ENCODE assay signal across 11 cellular contexts in the genomic region with DNA sequence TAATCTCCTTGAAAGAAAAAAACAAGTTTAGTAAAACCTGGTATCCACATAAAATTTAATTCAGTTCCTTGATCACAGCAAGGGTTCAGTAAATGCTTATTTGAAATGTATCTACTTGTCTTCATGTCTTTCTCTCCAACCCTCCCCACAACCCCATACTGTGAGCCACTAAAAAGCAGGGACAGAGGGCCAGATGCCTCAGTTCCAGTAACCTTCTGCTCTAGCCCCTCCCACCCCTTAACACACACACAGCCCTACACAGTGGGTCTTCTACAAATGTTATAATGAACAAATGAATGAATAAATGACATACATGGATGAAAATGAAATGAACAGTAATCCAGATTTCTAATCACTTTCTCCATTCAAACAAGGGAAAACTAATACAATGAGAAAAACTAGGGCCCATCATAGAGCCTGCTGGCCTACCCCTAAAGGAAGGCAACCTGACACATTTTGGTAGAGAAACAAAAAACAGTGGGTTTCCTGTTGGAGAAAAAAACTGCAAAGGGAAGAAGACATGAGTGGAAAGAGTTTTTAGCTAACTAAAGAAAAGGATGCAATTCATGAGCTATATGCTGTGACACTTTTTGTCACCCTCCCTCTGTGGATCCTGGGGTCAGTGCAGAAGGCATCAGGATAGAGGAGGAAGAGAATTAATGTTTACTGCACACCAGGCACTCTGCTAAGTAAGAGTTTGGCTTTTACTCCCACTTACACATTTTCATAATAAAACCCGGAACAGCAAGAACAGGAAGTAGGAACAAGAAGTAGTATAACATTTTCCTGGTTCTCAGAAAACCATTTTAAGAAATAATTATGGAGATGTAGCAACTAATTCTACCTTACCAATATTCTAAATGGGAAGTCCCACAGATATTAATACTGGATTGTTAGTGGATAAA. TPM values are rescaled to one million over a fixed set of nuclear protein-coding genes. Genes with fewer than 3 reads are reported as not detected.
DNase-seq lines count a peak whose midpoint lies in the region; ATAC-seq and TF ChIP-seq lines count a peak whose summit lies in the region.
"Had no signal": no experiment of that assay in that cellular context is flagged by ENCODE, and none has a peak within 500 bp of the region (broad histone marks: within the 10 kb centered on the region; RNA-seq: fewer than 3 reads in every experiment).

No MANE protein-coding gene starts in this region.

- peak overlapping the region; percentile 98 for H3K27ac Mint-ChIP-seq in activated naive CD4-positive, alpha-beta T cell treated with anti-CD3 and anti-CD28 coated beads for 36 hours
- H3K27ac Mint-ChIP-seq in activated naive CD8-positive, alpha-beta T cell treated with anti-CD3 and anti-CD28 coated beads for 36 hours, result peak overlapping the region; percentile 81
- peak overlapping the region; percentile 87 for H3K27ac Mint-ChIP-seq in stimulated activated effector memory CD8-positive, alpha-beta T cell treated with anti-CD3 and anti-CD28 coated beads, Interleukin-12 subunit alpha, Interleukin-12 subunit beta, amount 100 ng/mL, for 72 hours

- DNase-seq in activated naive CD4-positive, alpha-beta T cell treated with anti-CD3 and anti-CD28 coated beads for 36 hours, result peak; percentile 43
- DNase-seq in activated naive CD4-positive, alpha-beta T cell (lab: John Stamatoyannopoulos, UW), result no peak
- DNase-seq in NOMO-1 (lab: John Stamatoyannopoulos, UW; ENCODE audit: unreplicated experiment in 2 of 2), result peak; percentile 43 to 56
- no peak for DNase-seq in activated naive CD8-positive, alpha-beta T cell treated with anti-CD3 and anti-CD28 coated beads for 36 hours
- DNase-seq in stimulated activated effector memory CD8-positive, alpha-beta T cell treated with anti-CD3 and anti-CD28 coated beads, Interleukin-12 subunit alpha, Interleukin-12 subunit beta, amount 100 ng/mL, for 72 hours (ENCODE audit: low spot score in 2 of 2), result no peak
- no peak for DNase-seq in GM10266 (ENCODE audit: extremely low spot score)
- DNase-seq: colonic mucosa, MM.1S, WERI-Rb-1 had no signal

- CTCF ChIA-PET in activated naive CD4-positive, alpha-beta T cell treated with anti-CD3 and anti-CD28 coated beads for 36 hours (lab: Charles Lee), result interaction anchor here (0.9 to 4.3 kb wide), 6 partner anchors 31 to 57 kb away, joined by 3 to 14 read pairs (median 7); no protein-coding TSS in a partner anchor

- TF ChIP-seq CTCF in GM10266 (IDR thresholded peaks at IDR 0.05; ENCODE audit: control insufficient read depth, insufficient read depth, low read depth, missing control alignments), result no peak

- H3K9me3 Mint-ChIP-seq in activated naive CD4-positive, alpha-beta T cell treated with anti-CD3 and anti-CD28 coated beads for 36 hours, result no peaks in the 10 kb centered on the region
- peaks cover 7% of the 10 kb centered on the region for H3K9me3 Mint-ChIP-seq in activated naive CD8-positive, alpha-beta T cell treated with anti-CD3 and anti-CD28 coated beads for 36 hours
- H3K9me3 Mint-ChIP-seq in stimulated activated effector memory CD8-positive, alpha-beta T cell treated with anti-CD3 and anti-CD28 coated beads, Interleukin-12 subunit alpha, Interleukin-12 subunit beta, amount 100 ng/mL, for 72 hours, result peaks cover 3% of the 10 kb centered on the region

- peaks cover 19% of the 10 kb centered on the region for H3K36me3 Mint-ChIP-seq in activated naive CD4-positive, alpha-beta T cell treated with anti-CD3 and anti-CD28 coated beads for 36 hours (ENCODE audit: low read depth)
- H3K36me3 Mint-ChIP-seq in activated naive CD8-positive, alpha-beta T cell treated with anti-CD3 and anti-CD28 coated beads for 36 hours, result peaks cover 32% of the 10 kb centered on the region
- H3K36me3 Mint-ChIP-seq in stimulated activated effector memory CD8-positive, alpha-beta T cell treated with anti-CD3 and anti-CD28 coated beads, Interleukin-12 subunit alpha, Interleukin-12 subunit beta, amount 100 ng/mL, for 72 hours, result no peaks in the 10 kb centered on the region

- H3K4me3 Mint-ChIP-seq in activated naive CD4-positive, alpha-beta T cell treated with anti-CD3 and anti-CD28 coated beads for 36 hours, result peak overlapping the region; percentile 58
- peak overlapping the region; percentile 33 for H3K4me3 Mint-ChIP-seq in activated naive CD8-positive, alpha-beta T cell treated with anti-CD3 and anti-CD28 coated beads for 36 hours
- H3K4me3 Mint-ChIP-seq in stimulated activated effector memory CD8-positive, alpha-beta T cell treated with anti-CD3 and anti-CD28 coated beads, Interleukin-12 subunit alpha, Interleukin-12 subunit beta, amount 100 ng/mL, for 72 hours, result peak overlapping the region; percentile 61

- H3K4me1 Mint-ChIP-seq in activated naive CD4-positive, alpha-beta T cell treated with anti-CD3 and anti-CD28 coated beads for 36 hours (ENCODE audit: low read depth), result peaks cover 86% of the 10 kb centered on the region
- H3K4me1 Mint-ChIP-seq in activated naive CD8-positive, alpha-beta T cell treated with anti-CD3 and anti-CD28 coated beads for 36 hours, result peaks cover 67% of the 10 kb centered on the region
- peaks cover 65% of the 10 kb centered on the region for H3K4me1 Mint-ChIP-seq in stimulated activated effector memory CD8-positive, alpha-beta T cell treated with anti-CD3 and anti-CD28 coated beads, Interleukin-12 subunit alpha, Interleukin-12 subunit beta, amount 100 ng/mL, for 72 hours

- ATAC-seq in stimulated activated effector memory CD8-positive, alpha-beta T cell treated with anti-CD3 and anti-CD28 coated beads, Interleukin-12 subunit alpha, Interleukin-12 subunit beta, amount 100 ng/mL, for 72 hours, result peak; percentile 63
- ATAC-seq in GM21381 (IDR thresholded peaks at IDR 0.05; ENCODE audit: unreplicated experiment) (no peak), GM19397 (IDR thresholded peaks at IDR 0.05; ENCODE audit: unreplicated experiment) (no peak)

- H3K27me3 Mint-ChIP-seq in activated naive CD4-positive, alpha-beta T cell treated with anti-CD3 and anti-CD28 coated beads for 36 hours (ENCODE audit: low read depth), result no peaks in the 10 kb centered on the region
- no peaks in the 10 kb centered on the region for H3K27me3 Mint-ChIP-seq in activated naive CD8-positive, alpha-beta T cell treated with anti-CD3 and anti-CD28 coated beads for 36 hours

- intact Hi-C loops in activated naive CD4-positive, alpha-beta T cell treated with anti-CD3 and anti-CD28 coated beads for 36 hours (cut with micrococcal nuclease), result loop anchor here (1.0 kb wide), 4 partner anchors 14 to 55 kb away; no protein-coding TSS in a partner anchor

RNA-seq across cellular contexts. Expression of a gene that starts 38.1 kb away (rescaled TPM):
- total RNA-seq in activated naive CD4-positive, alpha-beta T cell treated with anti-CD3 and anti-CD28 coated beads for 36 hours, result 100 to 1,000 TPM; 129 to 137 TPM
- total RNA-seq in activated naive CD8-positive, alpha-beta T cell treated with anti-CD3 and anti-CD28 coated beads for 36 hours, result 10 to 100 TPM; 68.0 to 74.4 TPM

Comparison
In these comparisons a context has a peak if more than half of its experiments do, and no peak if none do; other contexts are left out.
1. DNase-seq: peak in activated naive CD4-positive, alpha-beta T cell treated with anti-CD3 and anti-CD28 coated beads for 36 hours (single experiment) and NOMO-1 (2 of 2); none in activated naive CD4-positive, alpha-beta T cell (0 of 4), activated naive CD8-positive, alpha-beta T cell treated with anti-CD3 and anti-CD28 coated beads for 36 hours (single experiment), stimulated activated effector memory CD8-positive, alpha-beta T cell treated with anti-CD3 and anti-CD28 coated beads, Interleukin-12 subunit alpha, Interleukin-12 subunit beta, amount 100 ng/mL, for 72 hours (0 of 2) and GM10266 (single experiment).
2. Peak in every context shown above with its lines, with median percentiles within 50 percentile points of each other: H3K27ac Mint-ChIP-seq and H3K4me3 Mint-ChIP-seq.